1 cellular context compared by ENCODE assay signal in genomic region chr2:100388703-100389102, GRCh38.
TF ChIP-seq lines count a peak whose summit lies in the region.

No MANE protein-coding gene starts in this region.

TF ChIP-seq in WTC11, 78 proteins besides CTCF, POLR2A, EP300 and RAD21 (continued from another document):
- no peak for TF ChIP-seq ZBTB43 (CRISPR knock-in tag; IDR thresholded peaks at IDR 0.05)
- TF ChIP-seq RELA (CRISPR knock-in tag; IDR thresholded peaks at IDR 0.05; ENCODE audit: borderline replicate concordance): no peak
- TF ChIP-seq CDX4 (CRISPR knock-in tag; IDR thresholded peaks at IDR 0.05; ENCODE audit: borderline replicate concordance): no peak
- TF ChIP-seq ATF6 (CRISPR knock-in tag; IDR thresholded peaks at IDR 0.05): no peak
